ENCODE assay signal across 14 cellular contexts in genomic region chr10:6195891-6196290, GRCh38. TPM values are rescaled to one million over a fixed set of nuclear protein-coding genes. Genes with fewer than 3 reads are reported as not detected.
A peak's percentile ranks its signal among the peaks of the same experiment; 100 is the strongest.
DNase-seq lines count a peak whose midpoint lies in the region; ATAC-seq, FAIRE-seq and TF ChIP-seq lines count a peak whose summit lies in the region.
"Had no signal": no experiment of that assay in that cellular context is flagged by ENCODE, and none has a peak within 500 bp of the region (broad histone marks: within the 10 kb centered on the region; RNA-seq: fewer than 3 reads in every experiment).

No MANE protein-coding gene starts in this region.

- H3K27ac ChIP-seq in endothelial cell of umbilical vein (ENCODE audit: insufficient read depth, low read depth, low read length) (no peak overlapping the region), aorta (ENCODE audit: low read depth in 1 of 2, low read length in 2 of 2) (peak overlapping the region; percentile 88 to 99)
- H3K27ac ChIP-seq in naive thymus-derived CD4-positive, alpha-beta T cell (ENCODE audit: low read depth, low read length) = no peak overlapping the region
- H3K27ac ChIP-seq: HL-60, prostate gland had no signal

- peak overlapping the region in 2 of 9 donors; percentile 4 to 76 for H3K27ac Mint-ChIP-seq in naive thymus-derived CD4-positive, alpha-beta T cell
- peak overlapping the region in 4 of 10 donors; percentile 16 to 54 (median 41) for H3K27ac Mint-ChIP-seq in naive thymus-derived CD8-positive, alpha-beta T cell

- no peak for DNase-seq in Right ventricle myocardium inferior (ENCODE audit: missing footprints)
- no peak for DNase-seq in cardiac septum (ENCODE audit: low spot score)
- DNase-seq in endothelial cell of umbilical vein (ENCODE audit: low read depth, low spot score) = peak; percentile 28
- no peak for DNase-seq in naive thymus-derived CD4-positive, alpha-beta T cell
- DNase-seq in aorta = peak in 1 of 2 donors; percentile 83
- DNase-seq in NCI-H510A (lab: John Stamatoyannopoulos, UW) = no peak
- no peak for DNase-seq in naive thymus-derived CD8-positive, alpha-beta T cell
- DNase-seq: activated CD4-positive, alpha-beta T cell treated with anti-CD3 and anti-CD28 coated beads for 1 hour; activated effector memory CD4-positive, alpha-beta T cell treated with anti-CD3 and anti-CD28 coated beads, Interleukin-2, amount 50 U/mL, for 16 hours; cortex of kidney; NCI-H1417 had no signal

- no peak for TF ChIP-seq POLR2A in endothelial cell of umbilical vein (IDR thresholded peaks at IDR 0.05; ENCODE audit: low read depth, low read length)

- FAIRE-seq in endothelial cell of umbilical vein (lab: Jason Lieb, UNC) = no peak

- no peaks in the 10 kb centered on the region for H4K20me1 ChIP-seq in endothelial cell of umbilical vein (replicated peaks; ENCODE audit: control insufficient read depth, extremely low read depth, insufficient read depth, low read length)

- no TSS peak for BruUV-seq in endothelial cell of umbilical vein (replicated peaks; lab: Mats Ljungman, UMichigan)

- CTCF ChIA-PET in endothelial cell of umbilical vein (lab: Charles Lee) = interaction anchor here (1.4 to 2.1 kb wide), 3 partner anchors 12 to 205 kb away, joined by 5 to 11 read pairs (median 9); no protein-coding TSS in a partner anchor
- CTCF ChIA-PET in naive thymus-derived CD4-positive, alpha-beta T cell (lab: Charles Lee) = interaction anchor here (0.9 to 1.1 kb wide), 2 partner anchors 23 to 28 kb away, joined by 3 read pairs; no protein-coding TSS in a partner anchor

- H3K4me3 Mint-ChIP-seq in naive thymus-derived CD4-positive, alpha-beta T cell = peak overlapping the region in 5 of 10 donors; percentile 1 to 51 (median 12)
- peak overlapping the region in 1 of 10 donors; percentile 24 for H3K4me3 Mint-ChIP-seq in naive thymus-derived CD8-positive, alpha-beta T cell

- no peaks in the 10 kb centered on the region for H3K27me3 Mint-ChIP-seq in naive thymus-derived CD4-positive, alpha-beta T cell
- H3K27me3 Mint-ChIP-seq in naive thymus-derived CD8-positive, alpha-beta T cell = no peaks in the 10 kb centered on the region

- H2AFZ ChIP-seq in endothelial cell of umbilical vein (ENCODE audit: low read depth, low read length) = no peak overlapping the region

- intact Hi-C loops in Right ventricle myocardium inferior (cut with DNase I) (no loop called here), cardiac septum (cut with DNase I) (no loop called here), endothelial cell of umbilical vein (cut with micrococcal nuclease) (no loop called here), aorta (cut with DNase I) (no loop called here)
- intact Hi-C loops in naive thymus-derived CD4-positive, alpha-beta T cell (cut with micrococcal nuclease) = no loop called here

- H3K9me3 Mint-ChIP-seq in naive thymus-derived CD4-positive, alpha-beta T cell = no peaks in the 10 kb centered on the region
- H3K9me3 Mint-ChIP-seq in naive thymus-derived CD8-positive, alpha-beta T cell = no peaks in the 10 kb centered on the region

- TF ChIP-seq CTCF in endothelial cell of umbilical vein (IDR thresholded peaks at IDR 0.05; ENCODE audit: extremely low read depth in 1 of 2, insufficient read depth in 1 of 2, low read depth in 1 of 2, low read length in 2 of 2) = no peak

- no peak overlapping the region for H3K9ac ChIP-seq in endothelial cell of umbilical vein (replicated peaks; ENCODE audit: extremely low read depth, insufficient read depth, low read length)

- no peaks in the 10 kb centered on the region for H3K27me3 ChIP-seq in endothelial cell of umbilical vein (ENCODE audit: control insufficient read depth in 2 of 2, insufficient read depth in 2 of 2, low read length in 2 of 2)
- H3K27me3 ChIP-seq in naive thymus-derived CD4-positive, alpha-beta T cell (ENCODE audit: control insufficient read depth in 2 of 2, insufficient read depth in 2 of 2, low read length in 2 of 2) = no peaks in the 10 kb centered on the region
- H3K27me3 ChIP-seq in aorta (ENCODE audit: control insufficient read depth in 1 of 2, insufficient read depth in 2 of 2, low read length in 1 of 2) = no peaks in the 10 kb centered on the region

- H3K4me2 ChIP-seq in endothelial cell of umbilical vein (ENCODE audit: insufficient read depth, low read length) = no peak overlapping the region

- 9 to 10% methylated on average over 10 of the region's 10 CpGs for WGBS in aorta, 2 donors

- peak; percentile 47 for ATAC-seq in Right ventricle myocardium inferior
- ATAC-seq in naive thymus-derived CD4-positive, alpha-beta T cell = peak; percentile 36
- ATAC-seq in aorta (ENCODE audit: low FRiP score) = peak; percentile 71
- ATAC-seq in HG03521 (IDR thresholded peaks at IDR 0.05; ENCODE audit: unreplicated experiment) = no peak
- ATAC-seq in naive thymus-derived CD8-positive, alpha-beta T cell = no peak

- H3K4me3 ChIP-seq in endothelial cell of umbilical vein (replicated peaks in 1 of 3; ENCODE audit: insufficient read depth in 1 of 3, low read depth in 1 of 3, low read length in 3 of 3) (no peak overlapping the region), aorta (ENCODE audit: low read length in 2 of 2) (no peak overlapping the region)
- H3K4me3 ChIP-seq in naive thymus-derived CD4-positive, alpha-beta T cell (ENCODE audit: low read length) = no peak overlapping the region
- H3K4me3 ChIP-seq: prostate gland had no signal

- peaks cover 23 to 52% (median 35%) of the 10 kb centered on the region in 7 donors for H3K4me1 Mint-ChIP-seq in naive thymus-derived CD4-positive, alpha-beta T cell
- peaks cover 16 to 58% (median 35%) of the 10 kb centered on the region in 4 donors for H3K4me1 Mint-ChIP-seq in naive thymus-derived CD8-positive, alpha-beta T cell

- H3K4me1 ChIP-seq in endothelial cell of umbilical vein (ENCODE audit: control insufficient read depth, extremely low read depth, insufficient read depth, low read length) = peaks cover 14% of the 10 kb centered on the region
- H3K4me1 ChIP-seq in naive thymus-derived CD4-positive, alpha-beta T cell (ENCODE audit: control insufficient read depth in 2 of 2, insufficient read depth in 2 of 2, low read length in 2 of 2) = peaks cover 3 to 5% of the 10 kb centered on the region in 2 donors
- peaks cover 4 to 7% of the 10 kb centered on the region in 2 donors for H3K4me1 ChIP-seq in aorta (ENCODE audit: control insufficient read depth in 1 of 2, insufficient read depth in 2 of 2, low read length in 2 of 2)

- H3K79me2 ChIP-seq in endothelial cell of umbilical vein (ENCODE audit: control insufficient read depth, insufficient read depth, low read length) = peaks cover 6% of the 10 kb centered on the region

- dilution Hi-C loops in endothelial cell of umbilical vein (cut with MboI; ENCODE audit: extremely low pct_ligation_motif_present, low sequenced_read_pairs) = no loop called here

- no peaks in the 10 kb centered on the region for H3K9me1 ChIP-seq in endothelial cell of umbilical vein (replicated peaks; ENCODE audit: control insufficient read depth, extremely low read depth, insufficient read depth, low read length)

- no peaks in the 10 kb centered on the region for H3K9me3 ChIP-seq in endothelial cell of umbilical vein (replicated peaks; ENCODE audit: control insufficient read depth, insufficient read depth, low read length)
- no peaks in the 10 kb centered on the region for H3K9me3 ChIP-seq in naive thymus-derived CD4-positive, alpha-beta T cell (ENCODE audit: control insufficient read depth in 2 of 3, low read length in 3 of 3)
- H3K9me3 ChIP-seq in aorta (ENCODE audit: control insufficient read depth, low read length) = no peaks in the 10 kb centered on the region
- H3K9me3 ChIP-seq: prostate gland had no signal

- H3K36me3 ChIP-seq in endothelial cell of umbilical vein (ENCODE audit: control insufficient read depth in 2 of 2, extremely low read depth in 1 of 2, insufficient read depth in 2 of 2, low read length in 2 of 2) (no peaks in the 10 kb centered on the region), aorta (ENCODE audit: control insufficient read depth in 1 of 2, insufficient read depth in 2 of 2, low read length in 1 of 2) (no peaks in the 10 kb centered on the region)
- no peaks in the 10 kb centered on the region for H3K36me3 ChIP-seq in naive thymus-derived CD4-positive, alpha-beta T cell (ENCODE audit: control insufficient read depth in 2 of 3, insufficient read depth in 3 of 3, low read length in 3 of 3)
- H3K36me3 ChIP-seq: prostate gland had no signal

- H3K36me3 Mint-ChIP-seq in naive thymus-derived CD4-positive, alpha-beta T cell = peaks cover 0 to 6% (median 0%) of the 10 kb centered on the region in 5 donors
- peaks cover 0 to 4% (median 0%) of the 10 kb centered on the region in 3 donors for H3K36me3 Mint-ChIP-seq in naive thymus-derived CD8-positive, alpha-beta T cell

- POLR2A ChIA-PET in endothelial cell of umbilical vein (lab: Charles Lee) = no interaction called here
- POLR2A ChIA-PET in naive thymus-derived CD4-positive, alpha-beta T cell (lab: Charles Lee) = no interaction called here
- POLR2A ChIA-PET in naive thymus-derived CD8-positive, alpha-beta T cell (lab: Charles Lee) = interaction anchor here (0.6 to 1.2 kb wide), 4 partner anchors 19 to 1202 kb away, joined by 3 to 4 read pairs (median 3); no protein-coding TSS in a partner anchor

TF ChIP-seq in endothelial cell of umbilical vein, 7 proteins besides CTCF, POLR2A, EP300 and RAD21 (continues in another document):
- no peak for TF ChIP-seq MYC (IDR thresholded peaks at IDR 0.05; ENCODE audit: low read depth, low read length)
- TF ChIP-seq EZH2 (IDR thresholded peaks at IDR 0.05; ENCODE audit: borderline replicate concordance, low read depth, low read length, severe bottlenecking) = no peak
- TF ChIP-seq POLR2AphosphoS5 (IDR thresholded peaks at IDR 0.05; ENCODE audit: insufficient read depth, low read depth, low read length) = no peak
- no peak for TF ChIP-seq JUN (IDR thresholded peaks at IDR 0.05; ENCODE audit: borderline replicate concordance, insufficient read depth, insufficient read length, low read depth)

RNA-seq across cellular contexts. Expression of gene PFKFB3, which starts 6.8 kb away (rescaled TPM):
- 28.1 TPM for total RNA-seq in Right ventricle myocardium inferior
- 13.8 TPM for total RNA-seq in cardiac septum
- total RNA-seq in endothelial cell of umbilical vein = 33.7 and 35.6 TPM in 2 replicates
- polyA plus RNA-seq in endothelial cell of umbilical vein = 15.8 and 17.2 TPM in 2 replicates
- polyA plus RNA-seq in endothelial cell of umbilical vein (2011; cell fraction: cytosol; rRNA removed) = 18.2 and 20.0 TPM in 2 replicates
- 42.0 and 46.8 TPM in 2 replicates for polyA plus RNA-seq in endothelial cell of umbilical vein (2011; cell fraction: nucleus; rRNA removed)
- polyA plus RNA-seq in endothelial cell of umbilical vein (2012) = 44.1 and 44.3 TPM in 2 replicates
- 17.7 and 20.3 TPM in 2 replicates for polyA minus RNA-seq in endothelial cell of umbilical vein
- 5.9 TPM for polyA minus RNA-seq in endothelial cell of umbilical vein (2011; cell fraction: cytosol; rRNA and poly(A)+ RNA removed)
- 14.9 and 17.9 TPM in 2 replicates for polyA minus RNA-seq in endothelial cell of umbilical vein (2011; cell fraction: nucleus; rRNA and poly(A)+ RNA removed)
- 100 to 1,000 TPM in 1 of 5 experiments, 10 to 100 TPM in 4; 65.9 to 129 (median 80.5) TPM for total RNA-seq in naive thymus-derived CD4-positive, alpha-beta T cell
- 10 to 100 TPM in 1 of 2 donors, 1 to 10 TPM in 1; 2.3 to 13.0 TPM for polyA plus RNA-seq in naive thymus-derived CD4-positive, alpha-beta T cell
- 100 to 1,000 TPM; 116 to 140 TPM for total RNA-seq in aorta
- 10 to 100 TPM; 31.4 to 45.6 TPM for polyA plus RNA-seq in aorta
- total RNA-seq in naive thymus-derived CD8-positive, alpha-beta T cell = 10 to 100 TPM; 75.0 to 79.4 TPM
- 1 to 10 TPM; 1.6 to 7.1 (median 4.8) TPM for polyA plus RNA-seq in naive thymus-derived CD8-positive, alpha-beta T cell

Comparison
In these comparisons a context has a peak if more than half of its experiments do, and no peak if none do; other contexts are left out.
1. ATAC-seq: peak in Right ventricle myocardium inferior (single experiment), naive thymus-derived CD4-positive, alpha-beta T cell (single experiment) and aorta (single experiment); none in HG03521 (single experiment) and naive thymus-derived CD8-positive, alpha-beta T cell (0 of 2).
2. H3K27ac ChIP-seq: peak in aorta (2 of 2); none in endothelial cell of umbilical vein (single experiment) and naive thymus-derived CD4-positive, alpha-beta T cell (single experiment).